Comparison of ENCODE assay signal across 8 cellular contexts in the genomic region with DNA sequence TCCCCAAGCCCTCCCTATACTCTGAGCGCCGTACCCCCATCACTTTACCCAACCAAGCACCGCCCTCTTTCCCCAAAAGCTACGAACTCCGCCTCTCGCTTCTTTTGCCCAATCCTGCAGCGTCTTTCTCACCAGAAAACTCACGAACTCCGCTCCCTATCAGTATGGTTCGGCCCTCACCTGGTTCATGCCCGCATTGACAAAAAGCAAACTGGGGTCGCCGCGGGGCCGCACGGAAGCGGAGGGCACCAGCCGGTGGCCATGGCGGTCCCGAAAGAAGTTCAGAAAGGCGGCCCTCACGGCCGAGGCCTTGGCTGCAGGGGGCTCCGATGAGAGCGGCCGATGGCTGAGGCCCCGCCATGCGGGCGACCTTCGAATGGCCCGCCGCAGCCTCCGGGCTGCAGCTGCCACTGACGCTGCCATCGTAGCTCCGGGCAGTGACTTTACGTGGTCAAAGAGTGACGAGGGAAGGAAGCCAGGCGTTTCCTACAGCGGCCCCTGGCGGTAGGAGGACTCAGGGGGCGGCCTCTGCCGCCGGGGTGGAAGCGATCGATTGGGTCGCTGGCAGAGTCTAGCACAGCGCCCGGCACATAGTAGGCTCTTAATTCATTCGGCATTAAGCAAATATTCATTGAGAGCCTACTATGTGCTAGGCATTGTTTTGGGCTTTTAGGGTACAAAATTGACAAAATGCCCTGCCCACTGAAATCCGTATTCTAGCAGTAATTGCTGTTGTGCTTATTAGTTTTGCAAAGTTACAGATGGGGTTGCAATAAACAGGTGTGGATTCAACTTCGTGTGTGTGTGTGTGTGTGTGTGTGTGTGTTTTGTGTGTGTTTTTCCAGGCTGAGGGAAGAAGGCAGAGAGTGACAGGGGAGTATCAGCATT. TPM values are rescaled to one million over a fixed set of nuclear protein-coding genes. Genes with fewer than 3 reads are reported as not detected.
DNase-seq lines count a peak whose midpoint lies in the region; ATAC-seq and TF ChIP-seq lines count a peak whose summit lies in the region.

A gene (minus strand): TSS at position 447 of the 888 bp plus-strand sequence. CDS start 24 bp downstream, at position 423.

- peaks cover 30% of the 10 kb centered on the region for H3K36me3 ChIP-seq in endodermal cell (ENCODE audit: control insufficient read depth, insufficient read depth, low read length)

- DNase-seq in Calu3 (peak; percentile 99), HT-29 (ENCODE audit: low spot score) (peak; percentile 92), NOMO-1 (lab: John Stamatoyannopoulos, UW; ENCODE audit: unreplicated experiment in 2 of 2) (peak; percentile 77 to 80), endodermal cell (peak; percentile 97), mesenteric fat pad (ENCODE audit: low spot score) (peak; percentile 94)
- peak; percentile 83 to 97 (median 96) for DNase-seq in activated CD8-positive, alpha-beta memory T cell treated with anti-CD3 and anti-CD28 coated beads for 48 hours (ENCODE audit: low read depth in 2 of 3, low spot score in 2 of 3)
- DNase-seq in stimulated activated CD8-positive, alpha-beta memory T cell treated with anti-CD3 and anti-CD28 coated beads, Interleukin-15, amount 100 ng/mL, for 1 hour (ENCODE audit: low read depth): peak; percentile 94

- H3K27me3 ChIP-seq in endodermal cell (ENCODE audit: control insufficient read depth, insufficient read depth, low read length, poor library complexity, severe bottlenecking): no peaks in the 10 kb centered on the region

- H3K9ac ChIP-seq in endodermal cell (ENCODE audit: extremely low read depth, low read length, poor library complexity, severe bottlenecking): peak within 1 kb of the TSS; percentile 88

- CTCF ChIA-PET in Calu3 (lab: Charles Lee): interaction anchor here (0.7 to 1.6 kb wide), 14 partner anchors 8 to 128 kb away, joined by 3 to 8 read pairs (median 5); a partner anchor contains a TSS

- H3K27ac Mint-ChIP-seq in Calu3 (ENCODE audit: unreplicated experiment) (peak within 1 kb of the TSS; percentile 71), endodermal cell (peak within 1 kb of the TSS; percentile 96)

- ATAC-seq in GM21360 (IDR thresholded peaks at IDR 0.05; ENCODE audit: unreplicated experiment): peak; percentile 65

- peak within 1 kb of the TSS; percentile 60 for H3K27ac ChIP-seq in endodermal cell (ENCODE audit: low read depth, low read length)

- no peaks in the 10 kb centered on the region for H3K4me1 ChIP-seq in endodermal cell (ENCODE audit: control insufficient read depth, insufficient read depth, low read length)

- peak within 1 kb of the TSS; percentile 99 for H3K4me3 ChIP-seq in endodermal cell (ENCODE audit: low read length)

- H3K9me3 ChIP-seq in endodermal cell (ENCODE audit: control insufficient read depth, low read length): no peaks in the 10 kb centered on the region

- H3K4me1 Mint-ChIP-seq in Calu3 (ENCODE audit: low read depth, unreplicated experiment): peaks cover 10% of the 10 kb centered on the region
- peaks cover 7% of the 10 kb centered on the region for H3K4me1 Mint-ChIP-seq in endodermal cell

- H3K4me3 Mint-ChIP-seq in Calu3 (ENCODE audit: low read depth, unreplicated experiment) (peak within 1 kb of the TSS; percentile 96), endodermal cell (peak within 1 kb of the TSS; percentile 96)

- H3K36me3 Mint-ChIP-seq in Calu3 (ENCODE audit: insufficient read depth, unreplicated experiment) (peaks cover 29% of the 10 kb centered on the region), endodermal cell (ENCODE audit: low read depth) (peaks cover 34% of the 10 kb centered on the region)

- no TSS peak for BruUV-seq in Calu3 (replicated peaks; lab: Mats Ljungman, UMichigan)

- intact Hi-C loops in Calu3 (cut with micrococcal nuclease; ENCODE audit: unreplicated experiment): no loop called here

- H3K9me3 Mint-ChIP-seq in Calu3 (ENCODE audit: low read depth, unreplicated experiment): no peaks in the 10 kb centered on the region
- no peaks in the 10 kb centered on the region for H3K9me3 Mint-ChIP-seq in endodermal cell

- TF ChIP-seq CTCF in Calu3 (IDR thresholded peaks at IDR 0.05; ENCODE audit: unreplicated experiment) (peak; percentile 99), endodermal cell (conservative IDR thresholded peaks at IDR 0.05) (peak; percentile 99)

- 4 to 6% methylated on average over 30 to 52 of the region's 52 CpGs for WGBS in endodermal cell (ENCODE audit: insufficient coverage in 1 of 2, insufficient read length in 1 of 2), 2 experiments

- peaks cover 37% of the 10 kb centered on the region for H3K27me3 Mint-ChIP-seq in Calu3 (ENCODE audit: unreplicated experiment)
- peaks cover 3% of the 10 kb centered on the region for H3K27me3 Mint-ChIP-seq in endodermal cell (ENCODE audit: insufficient read depth)

RNA-seq across cellular contexts. Expression of the gene that starts here (rescaled TPM):
- total RNA-seq in Calu3 (2022) (37.5 and 41.8 TPM in 2 replicates), endodermal cell (10 to 100 TPM; 22.9 to 24.7 TPM), mesenteric fat pad (8.1 TPM)
- 27.7 and 30.6 TPM in 2 replicates for total RNA-seq in HT-29 (2014; rRNA removed; shearing (Covaris generic))
- polyA plus RNA-seq in endodermal cell (2013, experiment 1 of 2): 16.6 TPM
- 15.5 TPM for polyA plus RNA-seq in endodermal cell (2013, experiment 2 of 2)

Comparison
In these comparisons a context has a peak if more than half of its experiments do, and no peak if none do; other contexts are left out.
1. Peak in every context shown above with its lines: DNase-seq, ATAC-seq, H3K4me3 ChIP-seq and H3K27ac ChIP-seq.